In the genomic region with DNA sequence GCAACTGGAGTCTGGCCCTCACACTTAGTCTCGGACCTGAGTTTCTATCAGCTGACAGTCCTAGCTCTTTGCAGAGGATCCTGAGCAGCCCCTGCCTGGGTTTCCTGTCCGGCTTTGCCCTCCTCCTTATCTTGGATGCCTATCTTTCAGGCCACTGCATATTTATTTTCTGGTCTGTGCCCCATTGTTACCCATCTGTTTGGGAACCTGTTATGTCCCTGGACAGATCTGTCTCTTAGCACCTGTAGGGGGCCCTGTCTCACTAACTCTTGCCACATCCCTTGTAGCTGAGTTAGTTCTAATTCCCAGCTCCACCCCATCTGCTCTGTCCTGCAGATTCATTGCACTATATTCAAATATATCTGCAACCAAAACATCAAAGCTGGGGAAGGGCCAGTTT, we compare ENCODE assay signal across 25 cellular contexts.
A peak's percentile ranks its signal among the peaks of the same experiment; 100 is the strongest.
DNase-seq lines count a peak whose midpoint lies in the region; ATAC-seq, FAIRE-seq and TF ChIP-seq lines count a peak whose summit lies in the region.
"Had no signal": no experiment of that assay in that cellular context is flagged by ENCODE, and none has a peak within 500 bp of the region (broad histone marks: within the 10 kb centered on the region; RNA-seq: fewer than 3 reads in every experiment).

No MANE protein-coding gene starts in this region.

- CTCF ChIA-PET in MCF 10A (lab: Yijun Ruan, JAX): no interaction called here
- CTCF ChIA-PET in mammary epithelial cell (lab: Charles Lee; ENCODE audit: low non-redundant PET): no interaction called here
- CTCF ChIA-PET in endothelial cell of umbilical vein (lab: Charles Lee): interaction anchor here (0.6 to 2.6 kb wide), 11 partner anchors 8 to 719 kb away, joined by 3 to 23 read pairs (median 3); no protein-coding TSS in a partner anchor

- TF ChIP-seq POLR2A in endothelial cell of umbilical vein (IDR thresholded peaks at IDR 0.05; ENCODE audit: low read depth, low read length) (no peak), GM18505 (IDR thresholded peaks at IDR 0.05; ENCODE audit: borderline replicate concordance, extremely low read depth, insufficient read depth, insufficient read length) (no peak)

- no peaks in the 10 kb centered on the region for H3K4me1 ChIP-seq in mammary epithelial cell (ENCODE audit: insufficient read depth, low read length)
- H3K4me1 ChIP-seq in endothelial cell of umbilical vein (ENCODE audit: control insufficient read depth, extremely low read depth, insufficient read depth, low read length): peaks cover 45% of the 10 kb centered on the region
- H3K4me1 ChIP-seq: HAP-1, SJCRH30, uterus had no signal

- H3K4me1 Mint-ChIP-seq in MCF 10A (ENCODE audit: insufficient read depth, unreplicated experiment): no peaks in the 10 kb centered on the region

- H3K79me2 ChIP-seq in mammary epithelial cell (ENCODE audit: insufficient read depth, low read length): no peaks in the 10 kb centered on the region
- no peaks in the 10 kb centered on the region for H3K79me2 ChIP-seq in endothelial cell of umbilical vein (ENCODE audit: control insufficient read depth, insufficient read depth, low read length)

- H3K9me1 ChIP-seq in endothelial cell of umbilical vein (replicated peaks; ENCODE audit: control insufficient read depth, extremely low read depth, insufficient read depth, low read length): no peaks in the 10 kb centered on the region

- H3K9me3 ChIP-seq in mammary epithelial cell (replicated peaks; ENCODE audit: insufficient read depth, low read length): peaks cover 10% of the 10 kb centered on the region
- H3K9me3 ChIP-seq in endothelial cell of umbilical vein (replicated peaks; ENCODE audit: control insufficient read depth, insufficient read depth, low read length): no peaks in the 10 kb centered on the region
- H3K9me3 ChIP-seq: HAP-1, SJCRH30, uterus had no signal

- H3K9ac ChIP-seq in mammary epithelial cell (ENCODE audit: insufficient read depth, low read length) (no peak overlapping the region), endothelial cell of umbilical vein (replicated peaks; ENCODE audit: extremely low read depth, insufficient read depth, low read length) (no peak overlapping the region)

- DNase-seq in MCF 10A (ENCODE audit: unreplicated experiment): peak; percentile 6
- DNase-seq in mammary epithelial cell: no peak
- peak; percentile 26 for DNase-seq in NCI-H69 (lab: John Stamatoyannopoulos, UW)
- peak; percentile 32 for DNase-seq in endothelial cell of umbilical vein (ENCODE audit: low read depth, low spot score)
- DNase-seq in kidney tubule cell (ENCODE audit: low spot score): no peak
- no peak for DNase-seq in stimulated activated naive CD4-positive, alpha-beta T cell (lab: John Stamatoyannopoulos, UW)
- no peak for DNase-seq in frontal cortex (ENCODE audit: low spot score in 2 of 2)
- DNase-seq: activated CD4-positive, CD25-positive, alpha-beta regulatory T cell treated with anti-CD3 and anti-CD28 coated beads, Interleukin-2, amount 50 U/mL, for 72 hours; activated naive CD4-positive, alpha-beta T cell treated with anti-CD3 and anti-CD28 coated beads for 36 hours; activated T-cell treated with anti-CD3 and anti-CD28 coated beads, Interleukin-2, amount 50 U/mL, for 48 hours; kidney; NCI-H2107; NCI-H524 treated with DMSO at 0.1 percent for 48 hours; right cardiac atrium; stimulated activated CD8-positive, alpha-beta memory T cell treated with anti-CD3 and anti-CD28 coated beads, Interleukin-4, amount 100 ng/mL, for 48 hours; substantia nigra; uterus had no signal

- WGBS in mammary epithelial cell (ENCODE audit: low coverage, missing lambda C conversion rate): 25% methylated on average over 1 of the region's 2 CpGs

- H3K4me3 Mint-ChIP-seq in MCF 10A (ENCODE audit: unreplicated experiment): no peak overlapping the region
- H3K4me3 Mint-ChIP-seq: activated naive CD4-positive, alpha-beta T cell treated with anti-CD3 and anti-CD28 coated beads for 36 hours; dendritic cell treated with granulocyte-macrophage colony-stimulating factor and Interleukin-4, amounts not matched to agents 40 ng/mL and 50 ng/mL, for 4 days had no signal

- H3K27me3 ChIP-seq in mammary epithelial cell (ENCODE audit: insufficient read depth, low read length) (no peaks in the 10 kb centered on the region), endothelial cell of umbilical vein (ENCODE audit: control insufficient read depth in 2 of 2, insufficient read depth in 2 of 2, low read length in 2 of 2) (no peaks in the 10 kb centered on the region)
- H3K27me3 ChIP-seq: cardiac muscle cell, SJCRH30, uterus had no signal

- no peaks in the 10 kb centered on the region for H3K36me3 Mint-ChIP-seq in MCF 10A (ENCODE audit: insufficient read depth, unreplicated experiment)

- H3K9me3 Mint-ChIP-seq in MCF 10A (ENCODE audit: unreplicated experiment): peaks cover 8% of the 10 kb centered on the region
- H3K9me3 Mint-ChIP-seq: activated naive CD4-positive, alpha-beta T cell treated with anti-CD3 and anti-CD28 coated beads for 36 hours; dendritic cell treated with granulocyte-macrophage colony-stimulating factor and Interleukin-4, amounts not matched to agents 40 ng/mL and 50 ng/mL, for 4 days had no signal

- ATAC-seq in GM18505 (IDR thresholded peaks at IDR 0.05; ENCODE audit: unreplicated experiment): no peak
- ATAC-seq: right cardiac atrium had no signal

- H4K20me1 ChIP-seq in mammary epithelial cell (ENCODE audit: insufficient read depth, low read length) (no peaks in the 10 kb centered on the region), endothelial cell of umbilical vein (replicated peaks; ENCODE audit: control insufficient read depth, extremely low read depth, insufficient read depth, low read length) (no peaks in the 10 kb centered on the region)

- BruUV-seq in MCF 10A (replicated peaks; lab: Mats Ljungman, UMichigan): no TSS peak
- BruUV-seq in mammary epithelial cell (replicated peaks; lab: Mats Ljungman, UMichigan): no TSS peak
- no TSS peak for BruUV-seq in endothelial cell of umbilical vein (replicated peaks; lab: Mats Ljungman, UMichigan)

- H2AFZ ChIP-seq in mammary epithelial cell (ENCODE audit: low read depth, low read length): no peak overlapping the region
- H2AFZ ChIP-seq in endothelial cell of umbilical vein (ENCODE audit: low read depth, low read length): no peak overlapping the region

- intact Hi-C loops in MCF 10A (cut with micrococcal nuclease) (no loop called here), mammary epithelial cell (cut with micrococcal nuclease) (no loop called here), endothelial cell of umbilical vein (cut with micrococcal nuclease) (loop anchor here (1.0 kb wide), 1 partner anchor 57 kb away; no protein-coding TSS in a partner anchor)

- POLR2A ChIA-PET in MCF 10A (lab: Yijun Ruan, JAX) (no interaction called here), endothelial cell of umbilical vein (lab: Charles Lee) (no interaction called here)

- no peak overlapping the region for H3K4me2 ChIP-seq in mammary epithelial cell (ENCODE audit: insufficient read depth, low read depth, low read length)
- H3K4me2 ChIP-seq in endothelial cell of umbilical vein (ENCODE audit: insufficient read depth, low read length): no peak overlapping the region

- no peak for TF ChIP-seq CTCF in MCF 10A (IDR thresholded peaks at IDR 0.05; ENCODE audit: unreplicated experiment)
- no peak for TF ChIP-seq CTCF in mammary epithelial cell (conservative IDR thresholded peaks at IDR 0.05 in 1 of 2, IDR thresholded peaks at IDR 0.05 in 1 of 2; ENCODE audit: extremely low read depth in 1 of 2, insufficient read depth in 1 of 2, low read depth in 1 of 2, low read length in 2 of 2)
- peak; percentile 16 to 37 for TF ChIP-seq CTCF in endothelial cell of umbilical vein (IDR thresholded peaks at IDR 0.05; ENCODE audit: extremely low read depth in 1 of 2, insufficient read depth in 1 of 2, low read depth in 1 of 2, low read length in 2 of 2)

- H3K27me3 Mint-ChIP-seq in MCF 10A (ENCODE audit: insufficient read depth, unreplicated experiment): no peaks in the 10 kb centered on the region
- H3K27me3 Mint-ChIP-seq: dendritic cell treated with granulocyte-macrophage colony-stimulating factor and Interleukin-4, amounts not matched to agents 40 ng/mL and 50 ng/mL, for 4 days had no signal

- dilution Hi-C loops in mammary epithelial cell (cut with HindIII; ENCODE audit: low sequenced_read_pairs): no loop called here
- dilution Hi-C loops in endothelial cell of umbilical vein (cut with MboI; ENCODE audit: extremely low pct_ligation_motif_present, low sequenced_read_pairs): no loop called here

- H3K36me3 ChIP-seq in mammary epithelial cell (ENCODE audit: insufficient read depth, low read length) (no peaks in the 10 kb centered on the region), endothelial cell of umbilical vein (ENCODE audit: control insufficient read depth in 2 of 2, extremely low read depth in 1 of 2, insufficient read depth in 2 of 2, low read length in 2 of 2) (no peaks in the 10 kb centered on the region)
- H3K36me3 ChIP-seq: cardiac muscle cell, HAP-1, SJCRH30, uterus had no signal

- H3K27ac ChIP-seq in mammary epithelial cell (ENCODE audit: insufficient read depth, low read depth, low read length): no peak overlapping the region
- H3K27ac ChIP-seq in endothelial cell of umbilical vein (ENCODE audit: insufficient read depth, low read depth, low read length): no peak overlapping the region
- H3K27ac ChIP-seq: C4-2B, cardiac muscle cell, SJCRH30, uterus had no signal

- H3K4me3 ChIP-seq in mammary epithelial cell (replicated peaks in 1 of 3; ENCODE audit: insufficient read depth in 1 of 3, low read depth in 2 of 3, low read length in 3 of 3) (no peak overlapping the region), endothelial cell of umbilical vein (replicated peaks in 1 of 3; ENCODE audit: insufficient read depth in 1 of 3, low read depth in 1 of 3, low read length in 3 of 3) (no peak overlapping the region)
- H3K4me3 ChIP-seq: cardiac muscle cell, HAP-1, SJCRH30, uterus had no signal

- FAIRE-seq in endothelial cell of umbilical vein (lab: Jason Lieb, UNC): no peak
- FAIRE-seq in frontal cortex (lab: Jason Lieb, UNC): no peak
- FAIRE-seq: G401.6, HTR-8/SVneo, kidney had no signal

- in situ Hi-C loops in mammary epithelial cell (cut with MboI; ENCODE audit: low sequenced_read_pairs in 2 of 2): no loop called here

- no peak overlapping the region for H3K27ac Mint-ChIP-seq in MCF 10A (ENCODE audit: low read depth, unreplicated experiment)
- H3K27ac Mint-ChIP-seq: activated naive CD4-positive, alpha-beta T cell treated with anti-CD3 and anti-CD28 coated beads for 36 hours; dendritic cell treated with granulocyte-macrophage colony-stimulating factor and Interleukin-4, amounts not matched to agents 40 ng/mL and 50 ng/mL, for 4 days had no signal

TF ChIP-seq in endothelial cell of umbilical vein, 7 proteins besides CTCF, POLR2A, EP300 and RAD21:
- TF ChIP-seq GATA2 (IDR thresholded peaks at IDR 0.05; ENCODE audit: insufficient read depth, insufficient read length, low read depth, low read length): peak; percentile 53
- TF ChIP-seq, protein P1, sequence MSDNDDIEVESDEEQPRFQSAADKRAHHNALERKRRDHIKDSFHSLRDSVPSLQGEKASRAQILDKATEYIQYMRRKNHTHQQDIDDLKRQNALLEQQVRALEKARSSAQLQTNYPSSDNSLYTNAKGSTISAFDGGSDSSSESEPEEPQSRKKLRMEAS (IDR thresholded peaks at IDR 0.05; ENCODE audit: insufficient read depth, insufficient read length): no peak
TF ChIP-seq in endothelial cell of umbilical vein: peak in this region for 1.

Comparison
In these comparisons a context has a peak if more than half of its experiments do, and no peak if none do; other contexts are left out.
1. DNase-seq: peak in MCF 10A (single experiment), NCI-H69 (single experiment) and endothelial cell of umbilical vein (single experiment); none in mammary epithelial cell (single experiment), kidney tubule cell (single experiment), stimulated activated naive CD4-positive, alpha-beta T cell (0 of 6) and frontal cortex (0 of 2).
2. CTCF ChIP-seq: peak in endothelial cell of umbilical vein (2 of 2); none in MCF 10A (single experiment) and mammary epithelial cell (0 of 2).